13 cellular contexts compared by ENCODE assay signal in genomic region chr17:42342242-42343008, GRCh38. TPM values are rescaled to one million over a fixed set of nuclear protein-coding genes. Genes with fewer than 3 reads are reported as not detected.
DNase-seq lines count a peak whose midpoint lies in the region; ATAC-seq, FAIRE-seq and TF ChIP-seq lines count a peak whose summit lies in the region.
"Had no signal": no experiment of that assay in that cellular context is flagged by ENCODE, and none has a peak within 500 bp of the region (broad histone marks: within the 10 kb centered on the region; RNA-seq: fewer than 3 reads in every experiment).

No MANE protein-coding gene starts in this region.

- H3K9ac ChIP-seq in astrocyte (ENCODE audit: low read length): no peak overlapping the region

- H3K4me3 Mint-ChIP-seq in astrocyte (ENCODE audit: unreplicated experiment): peak overlapping the region; percentile 40
- H3K4me3 Mint-ChIP-seq: IgD-negative memory B cell had no signal

- H4K20me1 ChIP-seq in astrocyte (ENCODE audit: insufficient read depth, low read length): peaks cover 66% of the 10 kb centered on the region

- H3K27me3 Mint-ChIP-seq in astrocyte (ENCODE audit: low read depth, unreplicated experiment): no peaks in the 10 kb centered on the region
- H3K27me3 Mint-ChIP-seq: IgD-negative memory B cell had no signal

- TF ChIP-seq CTCF in astrocyte (IDR thresholded peaks at IDR 0.05; ENCODE audit: insufficient read depth, low read depth, low read length) (no peak), spleen (IDR thresholded peaks at IDR 0.05 in 8 of 11, conservative IDR thresholded peaks at IDR 0.05 in 3 of 11) (no peak), tibial artery (IDR thresholded peaks at IDR 0.05) (no peak)

- H3K9me3 ChIP-seq in astrocyte (ENCODE audit: insufficient read depth, low read depth, low read length): no peaks in the 10 kb centered on the region
- no peaks in the 10 kb centered on the region for H3K9me3 ChIP-seq in spleen
- H3K9me3 ChIP-seq in tibial artery: no peaks in the 10 kb centered on the region
- H3K9me3 ChIP-seq: upper lobe of right lung had no signal

- ATAC-seq in GM18519 (IDR thresholded peaks at IDR 0.05; ENCODE audit: low FRiP score, unreplicated experiment): no peak
- ATAC-seq in GM19395 (IDR thresholded peaks at IDR 0.05; ENCODE audit: unreplicated experiment): no peak
- ATAC-seq: esophagus mucosa, HCT116, upper lobe of right lung had no signal

- H3K9me3 Mint-ChIP-seq in astrocyte (ENCODE audit: unreplicated experiment): no peaks in the 10 kb centered on the region
- H3K9me3 Mint-ChIP-seq: IgD-negative memory B cell had no signal

- H3K27ac ChIP-seq in astrocyte (ENCODE audit: low read depth, low read length) (no peak overlapping the region), spleen (peak overlapping the region in 5 of 8 donors; percentile 3 to 49 (median 26)), tibial artery (no peak overlapping the region)
- H3K27ac ChIP-seq: upper lobe of right lung had no signal

- H3K4me3 ChIP-seq in astrocyte (ENCODE audit: insufficient read depth, low read depth, low read length) (no peak overlapping the region), spleen (no peak overlapping the region), tibial artery (no peak overlapping the region)
- H3K4me3 ChIP-seq: upper lobe of right lung had no signal

- H3K79me2 ChIP-seq in astrocyte (ENCODE audit: insufficient read depth, low read length): peaks cover 8% of the 10 kb centered on the region

- no peak for TF ChIP-seq POLR2A in spleen (IDR thresholded peaks at IDR 0.05)

- no peak overlapping the region for H3K27ac Mint-ChIP-seq in astrocyte (ENCODE audit: unreplicated experiment)

- WGBS in spleen, 5 donors: 72 to 83% (median 75%) methylated on average over 9 of the region's 9 CpGs

- no peak overlapping the region for H2AFZ ChIP-seq in astrocyte (ENCODE audit: low read depth, low read length)

- peak overlapping the region; percentile 23 for H3K4me2 ChIP-seq in astrocyte (ENCODE audit: low read length)

- H3K4me1 Mint-ChIP-seq in astrocyte (ENCODE audit: low read depth, unreplicated experiment): peaks cover 25% of the 10 kb centered on the region

- H3K36me3 Mint-ChIP-seq in astrocyte (ENCODE audit: low read depth, unreplicated experiment): peaks cover 37% of the 10 kb centered on the region

- peaks cover 18% of the 10 kb centered on the region for H3K36me3 ChIP-seq in astrocyte (ENCODE audit: insufficient read depth, low read length)
- H3K36me3 ChIP-seq in spleen: peaks cover 10 to 96% (median 73%) of the 10 kb centered on the region in 6 donors
- H3K36me3 ChIP-seq in tibial artery: peaks cover 64 to 87% (median 85%) of the 10 kb centered on the region in 3 donors

- peak; percentile 27 for DNase-seq in activated CD8-positive, alpha-beta memory T cell treated with anti-CD3 and anti-CD28 coated beads, Interleukin-2, amount 50 U/mL, for 4 hours
- DNase-seq in activated CD8-positive, alpha-beta memory T cell treated with anti-CD3 and anti-CD28 coated beads for 24 hours: no peak
- DNase-seq in NOMO-1 treated with dmso at 0.1 percent for 144 hours (lab: John Stamatoyannopoulos, UW; ENCODE audit: unreplicated experiment): peak; percentile 52
- DNase-seq in astrocyte (ENCODE audit: low read depth): peak; percentile 67
- DNase-seq in spleen: no peak
- no peak for DNase-seq in tibial artery
- DNase-seq: upper lobe of right lung had no signal

- H3K27me3 ChIP-seq in astrocyte (ENCODE audit: insufficient read depth, low read length): no peaks in the 10 kb centered on the region
- no peaks in the 10 kb centered on the region for H3K27me3 ChIP-seq in spleen (replicated peaks in 1 of 7)
- H3K27me3 ChIP-seq in tibial artery: no peaks in the 10 kb centered on the region
- H3K27me3 ChIP-seq: upper lobe of right lung had no signal

- H3K4me1 ChIP-seq in astrocyte (ENCODE audit: insufficient read depth, low read length) (peaks cover 21% of the 10 kb centered on the region), spleen (peaks cover 4 to 70% (median 35%) of the 10 kb centered on the region in 6 donors), tibial artery (peaks cover 0 to 17% (median 9%) of the 10 kb centered on the region in 4 donors)

- no peak for FAIRE-seq in astrocyte (lab: Jason Lieb, UNC)
- FAIRE-seq: GM12891 had no signal

- intact Hi-C loops in spleen (cut with DNase I; ENCODE audit: low total_unique reads): no loop called here
- intact Hi-C loops in tibial artery (cut with DNase I; ENCODE audit: low total_unique reads): no loop called here

RNA-seq across cellular contexts. Expression of gene STAT3, which starts 45.8 kb away (rescaled TPM):
- total RNA-seq in astrocyte: 145 and 154 TPM in 2 replicates
- total RNA-seq in spleen: 100 to 1,000 TPM; 229 to 326 (median 266) TPM
- 10 to 100 TPM; 18.3 to 49.8 (median 24.1) TPM for polyA plus RNA-seq in spleen

RNA-seq across cellular contexts. Expression of gene STAT5A, which starts 54.1 kb away (rescaled TPM):
- total RNA-seq in astrocyte (0.77 and 1.9 TPM in 2 replicates), spleen (100 to 1,000 TPM in 1 of 7 donors, 10 to 100 TPM in 6; 63.7 to 131 (median 76.5) TPM)
- 10 to 100 TPM; 22.7 to 42.3 (median 28.4) TPM for polyA plus RNA-seq in spleen

Comparison
In these comparisons a context has a peak if more than half of its experiments do, and no peak if none do; other contexts are left out.
1. DNase-seq: peak in activated CD8-positive, alpha-beta memory T cell treated with anti-CD3 and anti-CD28 coated beads, Interleukin-2, amount 50 U/mL, for 4 hours (single experiment), NOMO-1 treated with dmso at 0.1 percent for 144 hours (single experiment) and astrocyte (single experiment); none in activated CD8-positive, alpha-beta memory T cell treated with anti-CD3 and anti-CD28 coated beads for 24 hours (single experiment), spleen (single experiment) and tibial artery (0 of 2).
2. H3K27ac ChIP-seq: peak in spleen (5 of 8); none in astrocyte (single experiment) and tibial artery (0 of 2).
3. RNA of gene STAT5A, which starts 54.1 kb away (total RNA-seq): 63.7 to 131 TPM in spleen; 0.77 to 1.9 TPM in astrocyte; every median in the first group is over 10 times any median in the second.